Comparison of ENCODE assay signal across 3 cellular contexts in the genomic region with DNA sequence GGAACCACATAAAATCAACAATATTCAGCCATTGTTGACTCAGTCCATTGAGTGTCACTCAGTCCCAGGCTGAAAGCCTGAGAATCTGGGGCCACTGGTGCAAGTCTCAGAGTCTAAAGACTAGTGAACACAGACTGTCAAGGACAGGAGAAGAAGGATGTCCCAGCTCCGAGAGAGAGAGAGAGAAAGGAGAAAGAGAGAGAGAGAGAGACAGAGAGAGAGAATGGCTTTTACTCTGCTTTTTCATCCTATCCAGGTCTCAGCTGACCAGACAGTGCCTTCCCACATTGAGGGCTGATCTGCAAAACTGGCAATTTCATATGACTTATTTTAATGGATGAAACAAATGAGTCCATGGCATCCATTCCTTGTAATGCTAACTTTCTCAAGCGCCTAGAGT.
"Had no signal": no experiment of that assay in that cellular context is flagged by ENCODE, and none has a peak within 500 bp of the region (broad histone marks: within the 10 kb centered on the region; RNA-seq: fewer than 3 reads in every experiment).

No MANE protein-coding gene starts in this region.

- H3K4me3 ChIP-seq: GM12878 had no signal

- DNase-seq: GDM1, GF-D8 had no signal
